In genomic region chr13:113239357-113239756, GRCh38 we compare ENCODE assay signal across 6 cellular contexts.
"Had no signal": no experiment of that assay in that cellular context is flagged by ENCODE, and none has a peak within 500 bp of the region (broad histone marks: within the 10 kb centered on the region; RNA-seq: fewer than 3 reads in every experiment).

No MANE protein-coding gene starts in this region.

- DNase-seq: H9, HCEC 1CT, IMR-90, KG1 had no signal

- H3K9me3 Mint-ChIP-seq: GM23338, H9 had no signal

- H3K4me3 Mint-ChIP-seq: GM23338, H9 had no signal

- H3K27ac Mint-ChIP-seq: GM23338, H9 had no signal

- ATAC-seq: GM23338, K562 had no signal
